Comparison of ENCODE assay signal across 25 cellular contexts in genomic region chr7:102075553-102076135, GRCh38.
"Had no signal": no experiment of that assay in that cellular context is flagged by ENCODE, and none has a peak within 500 bp of the region (broad histone marks: within the 10 kb centered on the region; RNA-seq: fewer than 3 reads in every experiment).

No MANE protein-coding gene starts in this region.

- H3K27me3 ChIP-seq: dorsolateral prefrontal cortex, hepatocyte, neutrophil, pancreas, suprapubic skin, transverse colon, vagina had no signal

- H2AFZ ChIP-seq: hepatocyte had no signal

- H3K9me3 ChIP-seq: neutrophil, pancreas, suprapubic skin, vagina had no signal

- DNase-seq: dorsolateral prefrontal cortex; effector CD4-positive, alpha-beta T cell; kidney; left ventricle myocardium superior; lower lobe of right lung; naive B cell; pancreas; stimulated activated CD4-positive, alpha-beta T cell treated with anti-CD3 and anti-CD28 coated beads, Interleukin-12 subunit alpha, Interleukin-12 subunit beta, amount 100 ng/mL, for 4 hours; stimulated activated CD4-positive, alpha-beta T cell treated with anti-CD3 and anti-CD28 coated beads, Interleukin-1b, Interleukin-23, amount 100 ng/mL, for 48 hours; stimulated activated CD4-positive, alpha-beta T cell treated with anti-CD3 and anti-CD28 coated beads, Interleukin-4, amount 100 ng/mL, for 1 hour; stimulated activated CD8-positive, alpha-beta memory T cell treated with anti-CD3 and anti-CD28 coated beads, Interleukin-4, amount 100 ng/mL, for 48 hours; stimulated activated naive CD4-positive, alpha-beta T cell; stimulated activated naive CD8-positive, alpha-beta T cell treated with anti-CD3 and anti-CD28 coated beads, Interleukin-15, amount 100 ng/mL, for 72 hours; transverse colon had no signal

- H3K4me1 ChIP-seq: lower lobe of right lung, suprapubic skin, vagina had no signal

- ATAC-seq: left ventricle myocardium superior; lower lobe of right lung; natural killer cell treated with Interleukin-12 subunit alpha and Interleukin-12 subunit beta and Interleukin-15 and Interleukin-18, amount 100 ng/mL, for 72 hours; pancreas; sciatic nerve; stimulated activated naive CD8-positive, alpha-beta T cell treated with anti-CD3 and anti-CD28 coated beads, Interleukin-15, amount 100 ng/mL, for 72 hours had no signal

- FAIRE-seq: colon, frontal cortex, kidney, pancreas had no signal

- H3K4me3 Mint-ChIP-seq: memory B cell; naive B cell; natural killer cell treated with Interleukin-12 subunit alpha and Interleukin-12 subunit beta and Interleukin-15 and Interleukin-18, amount 100 ng/mL, for 72 hours; neural crest cell; stimulated activated naive CD8-positive, alpha-beta T cell treated with anti-CD3 and anti-CD28 coated beads, Interleukin-15, amount 100 ng/mL, for 72 hours had no signal

- H3K27ac Mint-ChIP-seq: memory B cell; natural killer cell treated with Interleukin-12 subunit alpha and Interleukin-12 subunit beta and Interleukin-15 and Interleukin-18, amount 100 ng/mL, for 72 hours had no signal

- H3K9me3 Mint-ChIP-seq: natural killer cell treated with Interleukin-12 subunit alpha and Interleukin-12 subunit beta and Interleukin-15 and Interleukin-18, amount 100 ng/mL, for 72 hours; neural crest cell; stimulated activated naive CD8-positive, alpha-beta T cell treated with anti-CD3 and anti-CD28 coated beads, Interleukin-15, amount 100 ng/mL, for 72 hours had no signal

- H3K4me3 ChIP-seq: dorsolateral prefrontal cortex, hepatocyte, lower lobe of right lung, pancreas, smooth muscle cell, suprapubic skin, transverse colon, vagina had no signal

- H3K36me3 ChIP-seq: pancreas had no signal

- H3K27ac ChIP-seq: dorsolateral prefrontal cortex, hepatocyte, lower lobe of right lung, neutrophil, pancreas, suprapubic skin, transverse colon, vagina had no signal

- H3K27me3 Mint-ChIP-seq: memory B cell; naive B cell; natural killer cell treated with Interleukin-12 subunit alpha and Interleukin-12 subunit beta and Interleukin-15 and Interleukin-18, amount 100 ng/mL, for 72 hours; stimulated activated naive CD8-positive, alpha-beta T cell treated with anti-CD3 and anti-CD28 coated beads, Interleukin-15, amount 100 ng/mL, for 72 hours had no signal

- H3K4me2 ChIP-seq: hepatocyte, smooth muscle cell had no signal
